ENCODE assay signal across 28 cellular contexts in the genomic region with DNA sequence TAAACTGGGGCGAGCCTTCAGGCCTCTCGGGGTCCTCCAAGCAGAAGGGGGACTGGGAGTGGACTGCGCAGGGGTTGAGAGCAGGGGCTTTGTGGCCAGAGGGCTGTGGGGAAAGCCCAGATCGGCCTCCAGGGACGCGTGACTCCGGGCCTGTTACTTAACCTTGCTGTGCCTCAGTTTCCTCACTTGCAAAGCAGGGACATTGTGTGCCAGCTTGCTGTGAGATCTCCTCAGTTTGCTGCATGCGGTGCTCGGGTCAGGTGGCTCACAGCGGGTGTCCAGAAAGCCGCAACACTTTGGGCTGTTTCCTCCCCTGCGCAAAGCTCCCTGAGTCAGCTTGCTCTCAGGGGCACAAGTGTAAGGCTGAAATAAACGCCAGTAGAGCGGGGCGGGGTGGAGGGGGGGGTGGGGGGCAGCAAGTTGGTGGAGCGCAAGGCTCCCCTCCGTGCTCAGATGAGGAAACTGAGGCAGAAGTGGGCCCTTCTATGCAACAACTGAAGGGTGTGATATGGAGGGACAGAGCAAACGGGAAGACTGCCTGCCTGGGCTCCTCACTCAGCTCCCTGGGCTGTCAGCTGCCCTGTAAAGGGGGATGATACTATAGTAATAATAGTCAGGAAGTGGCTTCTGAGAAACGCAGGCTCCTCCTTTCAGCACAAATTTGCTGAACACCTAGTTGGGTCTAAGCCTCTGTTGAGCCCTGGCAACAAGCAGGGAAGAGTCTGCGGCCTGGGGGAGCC.
DNase-seq lines count a peak whose midpoint lies in the region; ATAC-seq, FAIRE-seq and TF ChIP-seq lines count a peak whose summit lies in the region.
"Had no signal": no experiment of that assay in that cellular context is flagged by ENCODE, and none has a peak within 500 bp of the region (broad histone marks: within the 10 kb centered on the region; RNA-seq: fewer than 3 reads in every experiment).

No MANE protein-coding gene starts in this region.

- in situ Hi-C loops in HepG2 (cut with HindIII; ENCODE audit: extremely low pct_ligation_motif_present, low pct_unique_long_range_greater_than_20kb) = no loop called here

- TF ChIP-seq CTCF in right lobe of liver (IDR thresholded peaks at IDR 0.05) = no peak
- no peak for TF ChIP-seq CTCF in HepG2 (CRISPR knock-in tag; IDR thresholded peaks at IDR 0.05)
- no peak for TF ChIP-seq CTCF in lower lobe of right lung (IDR thresholded peaks at IDR 0.05)

- intact Hi-C loops in right lobe of liver (cut with DNase I) = no loop called here
- intact Hi-C loops in HepG2 (cut with micrococcal nuclease; ENCODE audit: unreplicated experiment) = no loop called here
- intact Hi-C loops in lower lobe of right lung (cut with DNase I) = no loop called here

- ATAC-seq in right lobe of liver (no peak), HepG2 (no peak; the same call in 2 of the 3 replicates), T-helper 17 cell (no peak), lower lobe of right lung (no peak)
- ATAC-seq: activated T-cell treated with anti-CD3 and anti-CD28 coated beads, Interleukin-2, amount 50 U/mL, for 4 hours; GM12878 had no signal

- no peak overlapping the region for H2AFZ ChIP-seq in HepG2 (ENCODE audit: low read length)
- H2AFZ ChIP-seq: PC-9 had no signal

- H4K20me1 ChIP-seq in HepG2 (ENCODE audit: insufficient read depth, low read length) = no peaks in the 10 kb centered on the region
- H4K20me1 ChIP-seq: BLaER1 treated with 17β-estradiol and CSF1 and Interleukin-3, amounts not matched to agents 10 nM and 100 nM had no signal

- no peak overlapping the region for H3K27ac Mint-ChIP-seq in T-helper 17 cell
- H3K27ac Mint-ChIP-seq: activated CD4-positive, alpha-beta T cell treated with anti-CD3 and anti-CD28 coated beads, Interleukin-2, amount 10 ng/mL, durations not matched to agents 24 days and 14 days had no signal

- H3K27me3 ChIP-seq in right lobe of liver (no peaks in the 10 kb centered on the region), HepG2 (ENCODE audit: control insufficient read depth in 1 of 2, insufficient read depth in 2 of 2, low read length in 2 of 2) (peaks cover 2 to 28% of the 10 kb centered on the region in 2 experiments; a peak in 4 of 5 replicates), lower lobe of right lung (ENCODE audit: low read depth) (peaks cover 9% of the 10 kb centered on the region)
- H3K27me3 ChIP-seq: BLaER1 treated with 17β-estradiol and CSF1 and Interleukin-3, amounts not matched to agents 10 nM and 100 nM; neutrophil; upper lobe of left lung had no signal

- H3K79me2 ChIP-seq in HepG2 (ENCODE audit: insufficient read depth, low read length) = no peaks in the 10 kb centered on the region

- H3K27me3 Mint-ChIP-seq in T-helper 17 cell = no peaks in the 10 kb centered on the region
- H3K27me3 Mint-ChIP-seq: activated CD4-positive, alpha-beta T cell treated with anti-CD3 and anti-CD28 coated beads, Interleukin-2, amount 10 ng/mL, durations not matched to agents 24 days and 14 days had no signal

- CTCF ChIA-PET in HepG2 (lab: Yijun Ruan, JAX; ENCODE audit: low intra/inter-chr PET ratio, low total read pairs) = no interaction called here

- no peaks in the 10 kb centered on the region for H3K4me1 Mint-ChIP-seq in T-helper 17 cell
- H3K4me1 Mint-ChIP-seq: activated CD4-positive, alpha-beta T cell treated with anti-CD3 and anti-CD28 coated beads, Interleukin-2, amount 10 ng/mL, durations not matched to agents 24 days and 14 days had no signal

- WGBS in right lobe of liver (ENCODE audit: insufficient coverage, low coverage, low lambda C conversion rate, missing lambda C conversion rate) = 48% methylated on average over 13 of the region's 20 CpGs
- WGBS in HepG2 (ENCODE audit: low lambda C conversion rate) = 30% methylated on average over 10 of the region's 20 CpGs

- POLR2A ChIA-PET in HepG2 (lab: Yijun Ruan, JAX) = no interaction called here

- TF ChIP-seq EP300 in HepG2 (IDR thresholded peaks at IDR 0.05; ENCODE audit: low read depth in 2 of 2, low read length in 2 of 2) (no peak), HepG2 (CRISPR knock-in tag; IDR thresholded peaks at IDR 0.05; ENCODE audit: borderline replicate concordance) (no peak)

- no peak overlapping the region for H3K9ac ChIP-seq in HepG2 (ENCODE audit: insufficient read depth, low read depth, low read length)
- H3K9ac ChIP-seq: BLaER1 treated with 17β-estradiol and CSF1 and Interleukin-3, amounts not matched to agents 10 nM and 100 nM had no signal

- H3K4me1 ChIP-seq in right lobe of liver (no peaks in the 10 kb centered on the region), HepG2 (ENCODE audit: insufficient read depth, low read length) (no peaks in the 10 kb centered on the region), lower lobe of right lung (no peaks in the 10 kb centered on the region)
- H3K4me1 ChIP-seq: Caco-2, esophagus squamous epithelium, HAP-1, upper lobe of left lung had no signal

- no peak for TF ChIP-seq POLR2A in right lobe of liver (IDR thresholded peaks at IDR 0.05)
- no peak for TF ChIP-seq POLR2A in HepG2 (IDR thresholded peaks at IDR 0.05; ENCODE audit: insufficient read depth in 1 of 2, low read depth in 2 of 2, low read length in 2 of 2)

- H3K9me3 ChIP-seq in right lobe of liver = no peaks in the 10 kb centered on the region
- H3K9me3 ChIP-seq in HepG2 (ENCODE audit: low read length) = no peaks in the 10 kb centered on the region
- no peaks in the 10 kb centered on the region for H3K9me3 ChIP-seq in T-helper 17 cell (ENCODE audit: control insufficient read depth, low read length, poor library complexity, severe bottlenecking)
- no peaks in the 10 kb centered on the region for H3K9me3 ChIP-seq in lower lobe of right lung
- H3K9me3 ChIP-seq: BLaER1 treated with 17β-estradiol and CSF1 and Interleukin-3, amounts not matched to agents 10 nM and 100 nM; Caco-2; esophagus squamous epithelium; HAP-1; neutrophil; upper lobe of left lung had no signal

- H3K27ac ChIP-seq in right lobe of liver (no peak overlapping the region), HepG2 (ENCODE audit: extremely low read length, insufficient read depth, low read length) (no peak overlapping the region), lower lobe of right lung (no peak overlapping the region)
- H3K27ac ChIP-seq: BLaER1 treated with 17β-estradiol and CSF1 and Interleukin-3, amounts not matched to agents 10 nM and 100 nM; esophagus squamous epithelium; neutrophil; PC-9; upper lobe of left lung; VCaP had no signal

- H3K36me3 Mint-ChIP-seq in T-helper 17 cell (ENCODE audit: low read depth) = no peaks in the 10 kb centered on the region

- H3K4me3 ChIP-seq in right lobe of liver (no peak overlapping the region), HepG2 (replicated peaks in 1 of 3; ENCODE audit: insufficient read depth in 1 of 3, low read depth in 2 of 3, low read length in 3 of 3) (no peak overlapping the region), lower lobe of right lung (no peak overlapping the region)
- H3K4me3 ChIP-seq: BLaER1 treated with 17β-estradiol and CSF1 and Interleukin-3, amounts not matched to agents 10 nM and 100 nM; esophagus squamous epithelium; GM12878; HAP-1; PC-9; smooth muscle cell; upper lobe of left lung had no signal

- no TSS peak for BruUV-seq in HepG2 (replicated peaks; lab: Mats Ljungman, UMichigan)

- peak overlapping the region; percentile 13 for H3K4me3 Mint-ChIP-seq in T-helper 17 cell
- H3K4me3 Mint-ChIP-seq: activated CD4-positive, alpha-beta T cell treated with anti-CD3 and anti-CD28 coated beads, Interleukin-2, amount 10 ng/mL, durations not matched to agents 24 days and 14 days; activated T-cell treated with anti-CD3 and anti-CD28 coated beads, Interleukin-2, amount 50 U/mL, for 4 hours had no signal

- no peak for FAIRE-seq in HepG2 (lab: Jason Lieb, UNC)
- FAIRE-seq: frontal cortex, GM12878, islet of Langerhans had no signal

- TF ChIP-seq RAD21 in HepG2 (CRISPR knock-in tag; IDR thresholded peaks at IDR 0.05) = no peak

- no peak overlapping the region for H3K4me2 ChIP-seq in HepG2 (ENCODE audit: low read depth, low read length)
- H3K4me2 ChIP-seq: BLaER1 treated with 17β-estradiol and CSF1 and Interleukin-3, amounts not matched to agents 10 nM and 100 nM; PC-9; smooth muscle cell had no signal

- H3K36me3 ChIP-seq in right lobe of liver (no peaks in the 10 kb centered on the region), HepG2 (replicated peaks in 1 of 2; ENCODE audit: control insufficient read depth in 1 of 2, insufficient read depth in 2 of 2, low read length in 2 of 2) (no peaks in the 10 kb centered on the region), lower lobe of right lung (no peaks in the 10 kb centered on the region)
- H3K36me3 ChIP-seq: BLaER1 treated with 17β-estradiol and CSF1 and Interleukin-3, amounts not matched to agents 10 nM and 100 nM; esophagus squamous epithelium; HAP-1; neutrophil; upper lobe of left lung had no signal

- peak in 2 of 3 donors; percentile 5 to 32 for DNase-seq in right lobe of liver
- no peak for DNase-seq in HepG2 (ENCODE audit: low spot score)
- DNase-seq in T-helper 17 cell = no peak
- DNase-seq in lower lobe of right lung = peak; percentile 24
- no peak for DNase-seq in NCI-H1694 treated with DMSO at 0.1 percent for 48 hours (lab: John Stamatoyannopoulos, UW)
- DNase-seq in T-helper 1 cell = no peak
- DNase-seq in dedifferentiated amniotic fluid mesenchymal stem cell (ENCODE audit: extremely low spot score) = no peak
- no peak for DNase-seq in NCI-H774 (lab: John Stamatoyannopoulos, UW)
- DNase-seq: activated CD4-positive, alpha-beta T cell treated with anti-CD3 and anti-CD28 coated beads, Interleukin-2, amount 10 ng/mL, durations not matched to agents 24 days and 14 days; activated naive CD4-positive, alpha-beta T cell treated with Interleukin-2 at 50 U/mL for 16 hours; activated T-cell treated with anti-CD3 and anti-CD28 coated beads, Interleukin-2, amount 50 U/mL, for 4 hours; amniotic stem cell; cortex of kidney; DMS79 treated with DMSO at 0.1 percent for 48 hours; esophagus squamous epithelium; hippocampal formation; PC-9; substantia nigra; upper lobe of left lung had no signal

TF ChIP-seq in HepG2, 621 proteins besides CTCF, POLR2A, EP300 and RAD21 (continues in another document):
- TF ChIP-seq XBP1 (CRISPR knock-in tag; IDR thresholded peaks at IDR 0.05) (no peak), ZNF652 (CRISPR knock-in tag; IDR thresholded peaks at IDR 0.05; ENCODE audit: borderline replicate concordance, low read depth) (no peak), PRPF4 (IDR thresholded peaks at IDR 0.05; ENCODE audit: low read depth, low read length, poor library complexity, severe bottlenecking) (no peak), NRL (CRISPR knock-in tag; IDR thresholded peaks at IDR 0.05; ENCODE audit: borderline replicate concordance) (no peak), RFX1 (IDR thresholded peaks at IDR 0.05) (no peak), ETV6 (CRISPR knock-in tag; conservative IDR thresholded peaks at IDR 0.05) (no peak), HDAC2 (CRISPR knock-in tag; IDR thresholded peaks at IDR 0.05) (no peak), ZMYM2 (CRISPR knock-in tag; IDR thresholded peaks at IDR 0.05) (no peak)
- TF ChIP-seq, protein P1, sequence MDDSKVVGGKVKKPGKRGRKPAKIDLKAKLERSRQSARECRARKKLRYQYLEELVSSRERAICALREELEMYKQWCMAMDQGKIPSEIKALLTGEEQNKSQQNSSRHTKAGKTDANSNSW (CRISPR knock-in tag; IDR thresholded peaks at IDR 0.05; ENCODE audit: borderline replicate concordance) = no peak

Comparison
In these comparisons a context has a peak if more than half of its experiments do, and no peak if none do; other contexts are left out.
1. DNase-seq: peak in right lobe of liver (2 of 3) and lower lobe of right lung (single experiment); none in HepG2 (single experiment), T-helper 17 cell (0 of 3), NCI-H1694 treated with DMSO at 0.1 percent for 48 hours (single experiment), T-helper 1 cell (0 of 5), dedifferentiated amniotic fluid mesenchymal stem cell (single experiment) and NCI-H774 (single experiment).